Comparison of ENCODE assay signal across 1 cellular context in genomic region chr12:29574500-29574899, GRCh38.
TF ChIP-seq lines count a peak whose summit lies in the region.

No MANE protein-coding gene starts in this region.

TF ChIP-seq in IMR-90, 13 proteins besides CTCF, POLR2A, EP300 and RAD21 (continued from another document):
- TF ChIP-seq ELK1 (IDR thresholded peaks at IDR 0.05; ENCODE audit: borderline replicate concordance, low read depth, low read length) (no peak), FOS (IDR thresholded peaks at IDR 0.05; ENCODE audit: low read depth, low read length) (no peak)
TF ChIP-seq in IMR-90: peak in this region for 0.
